Comparison of ENCODE assay signal across 22 cellular contexts in genomic region chr11:11758603-11759196, GRCh38.
DNase-seq lines count a peak whose midpoint lies in the region; FAIRE-seq and TF ChIP-seq lines count a peak whose summit lies in the region.
"Had no signal": no experiment of that assay in that cellular context is flagged by ENCODE, and none has a peak within 500 bp of the region (broad histone marks: within the 10 kb centered on the region; RNA-seq: fewer than 3 reads in every experiment).

No MANE protein-coding gene starts in this region.

- peak overlapping the region; percentile 77 for H3K27ac Mint-ChIP-seq in neural crest cell (ENCODE audit: unreplicated experiment)
- H3K27ac Mint-ChIP-seq: CD14-positive monocyte; CD4-positive, alpha-beta T cell; CD8-positive, alpha-beta memory T cell; HFFc6 had no signal

- H3K4me1 Mint-ChIP-seq in neural crest cell, result peaks cover 5% of the 10 kb centered on the region
- H3K4me1 Mint-ChIP-seq: CD14-positive monocyte; CD8-positive, alpha-beta memory T cell had no signal

- no peaks in the 10 kb centered on the region for H3K36me3 ChIP-seq in bronchial epithelial cell (ENCODE audit: control insufficient read depth, insufficient read depth, low read length)
- H3K36me3 ChIP-seq: BE2C; BLaER1 treated with 17β-estradiol and CSF1 and Interleukin-3, amounts not matched to agents 10 nM and 100 nM; HAP-1 had no signal

- H3K4me3 Mint-ChIP-seq in neural crest cell, result no peak overlapping the region
- H3K4me3 Mint-ChIP-seq: CD14-positive monocyte; CD4-positive, alpha-beta T cell; CD8-positive, alpha-beta memory T cell; HFFc6 had no signal

- H3K27me3 Mint-ChIP-seq in neural crest cell (ENCODE audit: low read depth), result no peaks in the 10 kb centered on the region

- peak; percentile 5 for DNase-seq in Jurkat, Clone E6-1 (ENCODE audit: low read depth, low spot score)
- DNase-seq in bronchial epithelial cell (ENCODE audit: low read depth), result no peak
- no peak for DNase-seq in neural crest cell (ENCODE audit: low read depth, low spot score)
- no peak for DNase-seq in DMS53 (lab: John Stamatoyannopoulos, UW)
- DNase-seq in SHP77 (lab: John Stamatoyannopoulos, UW), result no peak
- DNase-seq in SHP77 treated with DMSO at 0.1 percent for 48 hours (lab: John Stamatoyannopoulos, UW), result no peak
- DNase-seq: 8988T; ACHN; AML-193; BE2C; CD4-positive, alpha-beta T cell; CD8-positive, alpha-beta memory T cell; DND-41; GOT3; HFFc6 had no signal

- H3K4me3 ChIP-seq in Jurkat, Clone E6-1 (ENCODE audit: low read length), result no peak overlapping the region
- H3K4me3 ChIP-seq in bronchial epithelial cell (ENCODE audit: low read depth, low read length), result no peak overlapping the region
- H3K4me3 ChIP-seq: A549; BLaER1 treated with 17β-estradiol and CSF1 and Interleukin-3, amounts not matched to agents 10 nM and 100 nM; HAP-1 had no signal

- H3K9me3 Mint-ChIP-seq in neural crest cell, result no peaks in the 10 kb centered on the region
- H3K9me3 Mint-ChIP-seq: CD4-positive, alpha-beta T cell; CD8-positive, alpha-beta memory T cell; HFFc6 had no signal

- peaks cover 7% of the 10 kb centered on the region for H3K27me3 ChIP-seq in bronchial epithelial cell (ENCODE audit: control insufficient read depth, insufficient read depth, low read length)
- H3K27me3 ChIP-seq: BLaER1 treated with 17β-estradiol and CSF1 and Interleukin-3, amounts not matched to agents 10 nM and 100 nM had no signal

- FAIRE-seq in bronchial epithelial cell (lab: Jason Lieb, UNC), result peak; percentile 93
- FAIRE-seq: A549, G401.6, GM12892, H54 had no signal

- H3K36me3 Mint-ChIP-seq in neural crest cell (ENCODE audit: low read depth), result no peaks in the 10 kb centered on the region
- H3K36me3 Mint-ChIP-seq: CD14-positive monocyte; CD8-positive, alpha-beta memory T cell had no signal

- TF ChIP-seq CTCF in bronchial epithelial cell (IDR thresholded peaks at IDR 0.05; ENCODE audit: insufficient read depth, low read length, severe bottlenecking), result no peak
- TF ChIP-seq CTCF in neural crest cell (conservative IDR thresholded peaks at IDR 0.05), result no peak
